12 cellular contexts compared by ENCODE assay signal in the genomic region with DNA sequence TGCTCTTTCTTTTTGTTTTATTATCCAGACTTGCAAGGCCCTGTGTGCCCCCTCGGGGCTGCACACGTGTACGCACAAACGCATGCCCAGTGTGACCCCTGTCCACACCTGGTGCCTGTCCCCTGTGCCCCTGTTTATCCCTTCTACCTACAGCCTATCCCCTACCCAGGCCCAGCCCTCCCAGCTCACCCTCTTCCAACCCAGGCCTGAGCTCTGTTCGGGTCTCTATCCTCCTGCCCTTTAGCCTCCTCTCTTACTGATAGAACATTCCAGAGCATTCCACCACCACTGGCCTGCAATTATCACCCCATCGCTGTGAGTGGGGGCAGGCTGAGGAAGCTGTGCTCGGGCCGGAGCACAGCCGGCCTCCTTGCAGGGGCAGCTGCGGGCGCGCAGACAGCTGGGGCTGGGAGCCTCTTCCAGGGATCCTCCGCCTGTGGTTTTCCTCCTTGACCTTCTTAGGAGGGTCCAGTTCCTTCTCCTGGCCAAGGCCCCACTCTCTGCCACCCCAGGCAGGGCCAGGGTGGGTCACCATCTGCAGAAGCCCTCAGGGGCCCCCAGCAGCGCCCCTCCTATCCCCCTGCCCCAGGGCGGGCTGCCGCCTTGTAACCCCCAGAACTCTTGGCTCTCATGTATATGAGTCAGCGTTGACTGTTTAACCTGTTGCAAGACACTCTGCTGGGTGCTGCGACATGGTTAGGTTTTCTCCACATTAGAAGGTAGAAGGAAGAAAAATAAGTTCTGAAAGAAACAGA. TPM values are rescaled to one million over a fixed set of nuclear protein-coding genes. Genes with fewer than 3 reads are reported as not detected.
DNase-seq lines count a peak whose midpoint lies in the region; ATAC-seq and TF ChIP-seq lines count a peak whose summit lies in the region.
"Had no signal": no experiment of that assay in that cellular context is flagged by ENCODE, and none has a peak within 500 bp of the region (broad histone marks: within the 10 kb centered on the region; RNA-seq: fewer than 3 reads in every experiment).

No MANE protein-coding gene starts in this region.

- POLR2A ChIA-PET in RWPE1 (lab: Yijun Ruan, JAX; ENCODE audit: low non-redundant PET) = no interaction called here

- TF ChIP-seq POLR2A in heart left ventricle (IDR thresholded peaks at IDR 0.05) = no peak

- H3K27me3 ChIP-seq in heart left ventricle = no peaks in the 10 kb centered on the region
- H3K27me3 ChIP-seq: suprapubic skin had no signal

- TF ChIP-seq CTCF in RWPE1 (conservative IDR thresholded peaks at IDR 0.05; ENCODE audit: low read depth) (no peak), heart left ventricle (IDR thresholded peaks at IDR 0.05) (no peak), GM13977 (IDR thresholded peaks at IDR 0.05; ENCODE audit: extremely low read depth, insufficient read depth, missing control alignments) (no peak)

- H3K27ac ChIP-seq in RWPE1 = peak overlapping the region; percentile 60
- peak overlapping the region in 1 of 12 donors; percentile 41 for H3K27ac ChIP-seq in heart left ventricle
- H3K27ac ChIP-seq: suprapubic skin had no signal

- intact Hi-C loops in heart left ventricle (cut with DNase I) = no loop called here
- intact Hi-C loops in sciatic nerve (cut with DNase I) = no loop called here

- H3K9me3 ChIP-seq in heart left ventricle = no peaks in the 10 kb centered on the region
- H3K9me3 ChIP-seq: prostate gland, suprapubic skin had no signal

- CTCF ChIA-PET in RWPE1 (lab: Yijun Ruan, JAX) = no interaction called here

- in situ Hi-C loops in GM13977 (cut with MboI; ENCODE audit: low pct_unique_long_range_greater_than_20kb, low sequenced_read_pairs, unreplicated experiment) = no loop called here

- H3K36me3 ChIP-seq in heart left ventricle = no peaks in the 10 kb centered on the region
- H3K36me3 ChIP-seq: prostate gland, suprapubic skin had no signal

- DNase-seq in GM04503 (ENCODE audit: low read depth) (peak; percentile 15), RWPE1 (ENCODE audit: low spot score) (peak; percentile 57), heart left ventricle (peak in 3 of 5 donors; percentile 38 to 53 (median 45)), sciatic nerve (ENCODE audit: low spot score) (peak; percentile 65), NCI-H187 treated with DMSO at 0.1 percent for 48 hours (lab: John Stamatoyannopoulos, UW) (no peak), GM13977 (ENCODE audit: low spot score) (no peak)
- DNase-seq: NCI-H1048 had no signal

- WGBS in heart left ventricle, 4 donors = 75 to 83% (median 79%) methylated on average over 10 to 18 of the region's 18 CpGs

- no peak overlapping the region for H3K4me3 ChIP-seq in heart left ventricle
- H3K4me3 ChIP-seq: prostate gland, suprapubic skin had no signal

- ATAC-seq in heart left ventricle = peak; percentile 10 to 65 (median 48)
- ATAC-seq in sciatic nerve = peak; percentile 81
- ATAC-seq in HG03175 (IDR thresholded peaks at IDR 0.05; ENCODE audit: unreplicated experiment) = no peak
- no peak for ATAC-seq in HG03565 (IDR thresholded peaks at IDR 0.05; ENCODE audit: unreplicated experiment)
- ATAC-seq: T-cell had no signal

- H3K4me1 ChIP-seq in heart left ventricle = peaks cover 0 to 17% (median 6%) of the 10 kb centered on the region in 12 donors
- H3K4me1 ChIP-seq: prostate gland had no signal

RNA-seq across cellular contexts. Expression of gene KCNQ1OT1, which starts 41.8 kb away (rescaled TPM):
- total RNA-seq in heart left ventricle = under 1 TPM; 0.28 to 0.93 (median 0.40) TPM
- under 1 TPM; 0.14 to 0.57 TPM for polyA plus RNA-seq in heart left ventricle
- 7.2 TPM for total RNA-seq in sciatic nerve

Comparison
In these comparisons a context has a peak if more than half of its experiments do, and no peak if none do; other contexts are left out.
1. DNase-seq: peak in GM04503 (single experiment), RWPE1 (single experiment), heart left ventricle (3 of 5) and sciatic nerve (single experiment); none in NCI-H187 treated with DMSO at 0.1 percent for 48 hours (single experiment) and GM13977 (single experiment).
2. ATAC-seq: peak in heart left ventricle (4 of 4) and sciatic nerve (single experiment); none in HG03175 (single experiment) and HG03565 (single experiment).